35 cellular contexts compared by ENCODE assay signal in the genomic region with DNA sequence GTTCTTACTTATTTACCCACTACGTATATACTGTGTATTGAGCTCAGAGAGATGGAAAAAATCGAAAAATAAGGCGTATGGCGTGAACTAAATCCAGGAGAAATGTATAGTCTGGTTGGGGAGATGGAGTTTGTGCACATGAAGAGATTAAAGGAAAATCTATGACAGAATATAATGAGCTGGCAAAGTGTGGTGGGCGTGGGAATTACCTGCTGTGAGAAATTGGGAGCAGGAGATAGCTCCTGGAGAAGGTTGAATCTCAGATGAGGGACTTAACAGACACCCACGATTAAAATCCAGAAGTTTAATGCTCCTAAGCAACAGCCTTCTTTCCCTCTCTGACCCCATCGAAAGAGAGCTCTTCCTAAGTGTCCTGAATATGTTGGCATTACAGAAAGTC.
DNase-seq lines count a peak whose midpoint lies in the region; FAIRE-seq and TF ChIP-seq lines count a peak whose summit lies in the region.
"Had no signal": no experiment of that assay in that cellular context is flagged by ENCODE, and none has a peak within 500 bp of the region (broad histone marks: within the 10 kb centered on the region; RNA-seq: fewer than 3 reads in every experiment).

No MANE protein-coding gene starts in this region.

- H3K9me3 Mint-ChIP-seq in endodermal cell: no peaks in the 10 kb centered on the region
- H3K9me3 Mint-ChIP-seq: CD14-positive monocyte; CD4-positive, alpha-beta T cell; CD8-positive, alpha-beta memory T cell; CD8-positive, alpha-beta T cell had no signal

- no peak overlapping the region for H3K4me3 ChIP-seq in endodermal cell (ENCODE audit: low read length)
- H3K4me3 ChIP-seq in kidney (ENCODE audit: low read length in 2 of 2): no peak overlapping the region
- no peak overlapping the region for H3K4me3 ChIP-seq in uterus
- H3K4me3 ChIP-seq: A549; BLaER1; BLaER1 treated with 17β-estradiol and CSF1 and Interleukin-3, amounts not matched to agents 10 nM and 100 nM had no signal

- H3K9ac ChIP-seq in endodermal cell (ENCODE audit: extremely low read depth, low read length, poor library complexity, severe bottlenecking): no peak overlapping the region
- no peak overlapping the region for H3K9ac ChIP-seq in kidney (ENCODE audit: low read length in 2 of 2)
- H3K9ac ChIP-seq: BLaER1; BLaER1 treated with 17β-estradiol and CSF1 and Interleukin-3, amounts not matched to agents 10 nM and 100 nM had no signal

- H3K4me1 ChIP-seq in endodermal cell (ENCODE audit: control insufficient read depth, insufficient read depth, low read length): no peaks in the 10 kb centered on the region
- no peaks in the 10 kb centered on the region for H3K4me1 ChIP-seq in kidney (ENCODE audit: control insufficient read depth in 1 of 2, insufficient read depth in 1 of 2, low read depth in 1 of 2, low read length in 2 of 2)
- H3K4me1 ChIP-seq in uterus: no peaks in the 10 kb centered on the region
- H3K4me1 ChIP-seq: A549, BE2C, BLaER1, Caco-2 had no signal

- H3K27me3 ChIP-seq in endodermal cell (ENCODE audit: control insufficient read depth, insufficient read depth, low read length, poor library complexity, severe bottlenecking) (peaks cover 41% of the 10 kb centered on the region), uterus (no peaks in the 10 kb centered on the region)
- H3K27me3 ChIP-seq: BLaER1 had no signal

- intact Hi-C loops in head of caudate nucleus (cut with DNase I): no loop called here
- intact Hi-C loops in kidney (cut with DNase I): no loop called here
- intact Hi-C loops in uterus (cut with DNase I; ENCODE audit: low total_unique reads): no loop called here

- H3K36me3 ChIP-seq in endodermal cell (ENCODE audit: control insufficient read depth, insufficient read depth, low read length): no peaks in the 10 kb centered on the region
- H3K36me3 ChIP-seq in kidney (ENCODE audit: control insufficient read depth in 1 of 2, insufficient read depth in 2 of 2, low read length in 2 of 2): no peaks in the 10 kb centered on the region
- no peaks in the 10 kb centered on the region for H3K36me3 ChIP-seq in uterus
- H3K36me3 ChIP-seq: BE2C; BLaER1; BLaER1 treated with 17β-estradiol and CSF1 and Interleukin-3, amounts not matched to agents 10 nM and 100 nM had no signal

- no peak overlapping the region for H3K27ac ChIP-seq in endodermal cell (ENCODE audit: low read depth, low read length)
- no peak overlapping the region for H3K27ac ChIP-seq in kidney (ENCODE audit: low read depth in 2 of 2, low read length in 2 of 2)
- H3K27ac ChIP-seq in uterus: no peak overlapping the region
- H3K27ac ChIP-seq: 22Rv1; A549; BLaER1; BLaER1 treated with 17β-estradiol and CSF1 and Interleukin-3, amounts not matched to agents 10 nM and 100 nM; C4-2B had no signal

- TF ChIP-seq CTCF in endodermal cell (conservative IDR thresholded peaks at IDR 0.05) (no peak), kidney (IDR thresholded peaks at IDR 0.05; ENCODE audit: borderline replicate concordance, extremely low read depth, insufficient read depth) (no peak), uterus (IDR thresholded peaks at IDR 0.05) (no peak)

- no peaks in the 10 kb centered on the region for H3K9me3 ChIP-seq in endodermal cell (ENCODE audit: control insufficient read depth, low read length)
- no peaks in the 10 kb centered on the region for H3K9me3 ChIP-seq in kidney (ENCODE audit: control insufficient read depth in 1 of 2, low read length in 2 of 2)
- no peaks in the 10 kb centered on the region for H3K9me3 ChIP-seq in uterus
- H3K9me3 ChIP-seq: A549; BE2C; BLaER1; BLaER1 treated with 17β-estradiol and CSF1 and Interleukin-3, amounts not matched to agents 10 nM and 100 nM; Caco-2 had no signal

- H3K27ac Mint-ChIP-seq in endodermal cell: no peak overlapping the region
- H3K27ac Mint-ChIP-seq: B cell; CD14-positive monocyte; CD4-positive, alpha-beta memory T cell; CD4-positive, alpha-beta T cell; CD4-positive, CD25-positive, alpha-beta regulatory T cell; CD8-positive, alpha-beta memory T cell; CD8-positive, alpha-beta T cell had no signal

- no peak for TF ChIP-seq POLR2A in uterus (IDR thresholded peaks at IDR 0.05)

- WGBS in endodermal cell (ENCODE audit: insufficient coverage in 1 of 2, insufficient read length in 1 of 2), 2 experiments: 90 to 94% methylated on average over 4 to 7 of the region's 7 CpGs

- no peak for FAIRE-seq in kidney (lab: Jason Lieb, UNC)
- FAIRE-seq: A204.1, A549, D721Med had no signal

- H3K4me3 Mint-ChIP-seq in endodermal cell: no peak overlapping the region
- H3K4me3 Mint-ChIP-seq: B cell; CD14-positive monocyte; CD4-positive, alpha-beta memory T cell; CD4-positive, alpha-beta T cell; CD4-positive, CD25-positive, alpha-beta regulatory T cell; CD8-positive, alpha-beta memory T cell; CD8-positive, alpha-beta T cell had no signal

- peaks cover 15% of the 10 kb centered on the region for H3K4me1 Mint-ChIP-seq in endodermal cell
- H3K4me1 Mint-ChIP-seq: B cell; CD14-positive monocyte; CD4-positive, alpha-beta memory T cell; CD4-positive, CD25-positive, alpha-beta regulatory T cell; CD8-positive, alpha-beta memory T cell had no signal

- H3K27me3 Mint-ChIP-seq in endodermal cell (ENCODE audit: insufficient read depth): peaks cover 24% of the 10 kb centered on the region

- DNase-seq in endodermal cell: peak; percentile 2
- DNase-seq in head of caudate nucleus: peak in 29 of 42 donors; percentile 14 to 74 (median 48)
- peak; percentile 56 for DNase-seq in putamen (ENCODE audit: low spot score)
- no peak for DNase-seq in activated CD4-positive, alpha-beta T cell treated with anti-CD3 and anti-CD28 coated beads for 4 hours
- no peak for DNase-seq in kidney
- DNase-seq in uterus: no peak
- DNase-seq: 8988T; ACHN; AML-193; BE2C; C1 segment of cervical spinal cord; Caco-2; Calu3; CD4-positive, alpha-beta memory T cell; CD4-positive, alpha-beta T cell; CD4-positive, CD25-positive, alpha-beta regulatory T cell; CD8-positive, alpha-beta memory T cell; CD8-positive, alpha-beta T cell; COR-L47; DMS 273 treated with DMSO at 0.1 percent for 48 hours; DMS153; DMS53; DMS79; DMS79 treated with DMSO at 0.1 percent for 48 hours; DND-41; EL had no signal

- no peaks in the 10 kb centered on the region for H3K36me3 Mint-ChIP-seq in endodermal cell (ENCODE audit: low read depth)
- H3K36me3 Mint-ChIP-seq: CD14-positive monocyte; CD4-positive, alpha-beta memory T cell; CD4-positive, CD25-positive, alpha-beta regulatory T cell; CD8-positive, alpha-beta memory T cell; CD8-positive, alpha-beta T cell had no signal

Comparison
In these comparisons a context has a peak if more than half of its experiments do, and no peak if none do; other contexts are left out.
1. DNase-seq: peak in endodermal cell (single experiment), head of caudate nucleus (29 of 42) and putamen (single experiment); none in activated CD4-positive, alpha-beta T cell treated with anti-CD3 and anti-CD28 coated beads for 4 hours (0 of 2), kidney (single experiment) and uterus (0 of 2).